In the genomic region with DNA sequence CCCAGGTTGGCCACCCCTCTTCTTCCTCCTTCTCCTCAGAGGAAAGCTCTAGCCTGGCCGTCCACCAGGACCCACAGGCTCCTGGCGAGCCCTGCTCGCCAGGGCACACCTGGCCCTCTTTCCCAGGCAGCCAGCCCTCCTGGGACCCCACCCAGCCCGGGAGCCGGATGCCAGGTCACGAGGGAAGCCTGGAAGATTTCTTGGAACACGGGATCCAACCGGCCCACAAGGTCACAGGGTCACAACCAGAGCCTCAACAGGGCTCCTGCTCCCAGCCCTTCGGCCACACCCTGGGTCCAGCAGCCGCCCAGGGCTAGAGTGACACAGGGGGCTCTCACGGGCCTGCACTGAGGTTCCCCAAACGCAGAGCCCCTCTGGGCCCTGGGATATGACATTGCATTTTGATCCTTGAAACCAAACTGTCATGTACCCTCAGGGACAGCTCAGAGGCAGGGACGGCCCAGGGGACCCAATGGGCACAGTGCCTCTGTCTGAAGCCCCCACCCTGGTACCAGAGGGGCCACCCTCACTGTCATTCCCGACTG, we compare ENCODE assay signal across 11 cellular contexts. TPM values are rescaled to one million over a fixed set of nuclear protein-coding genes. Genes with fewer than 3 reads are reported as not detected.
DNase-seq lines count a peak whose midpoint lies in the region; ATAC-seq and TF ChIP-seq lines count a peak whose summit lies in the region.
"Had no signal": no experiment of that assay in that cellular context is flagged by ENCODE, and none has a peak within 500 bp of the region (broad histone marks: within the 10 kb centered on the region; RNA-seq: fewer than 3 reads in every experiment).

No MANE protein-coding gene starts in this region.

- H2BK5ac ChIP-seq in H9 (ENCODE audit: insufficient read length, low read length) = no peak overlapping the region

- H3K4me1 ChIP-seq in DOHH2 (ENCODE audit: control insufficient read depth, low read length) = peaks cover 89% of the 10 kb centered on the region
- H3K4me1 ChIP-seq in RWPE2 (ENCODE audit: insufficient read depth, poor library complexity, severe bottlenecking) = peaks cover 46% of the 10 kb centered on the region
- peaks cover 0 to 90% of the 10 kb centered on the region in 2 donors for H3K4me1 ChIP-seq in right atrium auricular region
- peaks cover 85 to 93% (median 89%) of the 10 kb centered on the region in 4 donors for H3K4me1 ChIP-seq in stomach
- H3K4me1 ChIP-seq in H9 (ENCODE audit: insufficient read depth, low read length) = no peaks in the 10 kb centered on the region; the same call in 1 of the 2 replicates
- peaks cover 30% of the 10 kb centered on the region for H3K4me1 ChIP-seq in BE2C

- H3K9me3 ChIP-seq in DOHH2 (ENCODE audit: control insufficient read depth, insufficient read depth, low read length) (no peaks in the 10 kb centered on the region), RWPE2 (ENCODE audit: severe bottlenecking) (no peaks in the 10 kb centered on the region), right atrium auricular region (no peaks in the 10 kb centered on the region), stomach (no peaks in the 10 kb centered on the region), H9 (ENCODE audit: control insufficient read depth, low read depth, low read length) (no peaks in the 10 kb centered on the region), BE2C (no peaks in the 10 kb centered on the region)

- H2BK120ac ChIP-seq in H9 (ENCODE audit: low read depth, low read length, poor library complexity, severe bottlenecking) = no peak overlapping the region

- H3K4me1 Mint-ChIP-seq in H9 (peaks cover 12 to 21% of the 10 kb centered on the region in 2 experiments), progenitor cell of endocrine pancreas (ENCODE audit: low read depth) (peaks cover 7% of the 10 kb centered on the region), type B pancreatic cell (ENCODE audit: unreplicated experiment) (no peaks in the 10 kb centered on the region)

- H3K9me3 Mint-ChIP-seq in H9 (no peaks in the 10 kb centered on the region), progenitor cell of endocrine pancreas (ENCODE audit: low read depth) (no peaks in the 10 kb centered on the region), type B pancreatic cell (no peaks in the 10 kb centered on the region)
- H3K9me3 Mint-ChIP-seq: T-helper 2 cell treated with Interferon-gamma antibody and Interleukin-4, amounts not matched to agents 5 μg/mL and 100 μg/mL, for 36 hours had no signal

- peaks cover 86% of the 10 kb centered on the region for H3K79me2 ChIP-seq in DOHH2 (ENCODE audit: control insufficient read depth, low read length)
- peaks cover 11% of the 10 kb centered on the region; the same call in 1 of the 2 replicates for H3K79me2 ChIP-seq in H9 (ENCODE audit: insufficient read depth, low read length)

- H2AFZ ChIP-seq in H9 (ENCODE audit: low read length) = no peak overlapping the region

- H3K23ac ChIP-seq in H9 (ENCODE audit: insufficient read length, low read depth, low read length) = no peak overlapping the region

- no peak for TF ChIP-seq POLR2A in stomach (IDR thresholded peaks at IDR 0.05)

- H3K56ac ChIP-seq in H9 (ENCODE audit: insufficient read length, low read depth, low read length) = no peak overlapping the region

- no peak overlapping the region for H3K14ac ChIP-seq in H9 (ENCODE audit: insufficient read depth, low read length)

- H3K27me3 Mint-ChIP-seq in H9 (ENCODE audit: low read depth) = no peaks in the 10 kb centered on the region
- H3K27me3 Mint-ChIP-seq in progenitor cell of endocrine pancreas = no peaks in the 10 kb centered on the region
- no peaks in the 10 kb centered on the region for H3K27me3 Mint-ChIP-seq in type B pancreatic cell

- DNase-seq in RWPE2 (ENCODE audit: low spot score) = no peak
- DNase-seq in right atrium auricular region (ENCODE audit: low spot score) = no peak
- peak; percentile 92 for DNase-seq in stomach
- DNase-seq in H9 = no peak
- no peak for DNase-seq in BE2C
- DNase-seq in progenitor cell of endocrine pancreas (ENCODE audit: low spot score, unreplicated experiment) = no peak
- DNase-seq in type B pancreatic cell (ENCODE audit: extremely low spot score, unreplicated experiment) = no peak
- DNase-seq: NCI-H2171 treated with DMSO at 0.1 percent for 48 hours, small intestine had no signal

- H4K20me1 ChIP-seq in DOHH2 (ENCODE audit: control insufficient read depth, insufficient read depth, low read depth, low read length) (peaks cover 71% of the 10 kb centered on the region), H9 (ENCODE audit: control insufficient read depth, insufficient read depth, insufficient read length) (peaks cover 4% of the 10 kb centered on the region)

- H3K27ac Mint-ChIP-seq in H9 (no peak overlapping the region), progenitor cell of endocrine pancreas (no peak overlapping the region), type B pancreatic cell (no peak overlapping the region)

- no peak overlapping the region for H2AK5ac ChIP-seq in H9 (ENCODE audit: insufficient read length, low read length)

- WGBS in stomach, 5 donors = 28 to 65% (median 38%) methylated on average over 9 to 14 of the region's 14 CpGs
- no CpG with 5 or more reads among the region's 14 CpGs for WGBS in H9 (ENCODE audit: extremely low coverage, insufficient read length, low lambda C conversion rate)

- no peak overlapping the region for H4K5ac ChIP-seq in H9 (ENCODE audit: insufficient read length, low read depth, low read length)

- H3K36me3 ChIP-seq in DOHH2 (ENCODE audit: control insufficient read depth, low read length) = peaks cover 95% of the 10 kb centered on the region
- H3K36me3 ChIP-seq in RWPE2 (ENCODE audit: low read depth) = peaks cover 95% of the 10 kb centered on the region
- H3K36me3 ChIP-seq in right atrium auricular region = peaks cover 56% of the 10 kb centered on the region
- peaks cover 38 to 74% (median 70%) of the 10 kb centered on the region in 4 donors for H3K36me3 ChIP-seq in stomach
- peaks cover 45% of the 10 kb centered on the region for H3K36me3 ChIP-seq in BE2C

- H3K27me3 ChIP-seq in DOHH2 (ENCODE audit: control insufficient read depth, low read length) (no peaks in the 10 kb centered on the region), RWPE2 (ENCODE audit: insufficient read depth, poor library complexity, severe bottlenecking) (no peaks in the 10 kb centered on the region), right atrium auricular region (no peaks in the 10 kb centered on the region), stomach (no peaks in the 10 kb centered on the region), H9 (ENCODE audit: insufficient read depth, low read length) (no peaks in the 10 kb centered on the region), BE2C (no peaks in the 10 kb centered on the region)

- TF ChIP-seq EP300 in stomach (IDR thresholded peaks at IDR 0.05) = no peak

- no peak overlapping the region for H4K8ac ChIP-seq in H9 (replicated peaks; ENCODE audit: insufficient read length, low read depth, low read length)

- H3K23me2 ChIP-seq in H9 (ENCODE audit: insufficient read length, low read depth, low read length, poor library complexity, severe bottlenecking) = peaks cover 9% of the 10 kb centered on the region

- no peak overlapping the region for H2BK15ac ChIP-seq in H9 (ENCODE audit: low read depth, low read length)

- no peak overlapping the region for H3K4me3 Mint-ChIP-seq in H9
- H3K4me3 Mint-ChIP-seq in progenitor cell of endocrine pancreas (ENCODE audit: low read depth) = no peak overlapping the region
- no peak overlapping the region for H3K4me3 Mint-ChIP-seq in type B pancreatic cell
- H3K4me3 Mint-ChIP-seq: T-helper 2 cell treated with Interferon-gamma antibody and Interleukin-4, amounts not matched to agents 5 μg/mL and 100 μg/mL, for 36 hours had no signal

- no peak for ATAC-seq in RWPE2 (ENCODE audit: low read depth)

- intact Hi-C loops in stomach (cut with DNase I; ENCODE audit: low total_unique reads) = no loop called here

- H3K4me3 ChIP-seq in DOHH2 (ENCODE audit: low read length) = peak overlapping the region; percentile 37
- H3K4me3 ChIP-seq in RWPE2 (ENCODE audit: severe bottlenecking) = no peak overlapping the region
- H3K4me3 ChIP-seq in right atrium auricular region = no peak overlapping the region
- peak overlapping the region in 2 of 4 donors; percentile 0 to 27 for H3K4me3 ChIP-seq in stomach
- no peak overlapping the region for H3K4me3 ChIP-seq in BE2C (ENCODE audit: low read depth, low read length)

- no peak overlapping the region for H3T11ph ChIP-seq in H9 (ENCODE audit: low read length)

- H2BK20ac ChIP-seq in H9 (ENCODE audit: low read depth, low read length, poor library complexity, severe bottlenecking) = no peak overlapping the region

- H3K36me3 Mint-ChIP-seq in H9 (ENCODE audit: insufficient read depth in 1 of 3, low read depth in 3 of 3) (peaks cover 7 to 15% (median 13%) of the 10 kb centered on the region in 3 experiments), progenitor cell of endocrine pancreas (ENCODE audit: insufficient read depth) (peaks cover 7% of the 10 kb centered on the region), type B pancreatic cell (no peaks in the 10 kb centered on the region)

- H3K9ac ChIP-seq in H9 (ENCODE audit: extremely low read depth, insufficient read length, low read length) = no peak overlapping the region

- no peak overlapping the region for H4K91ac ChIP-seq in H9 (ENCODE audit: insufficient read length, low read depth, low read length)

- H3K79me1 ChIP-seq in H9 (ENCODE audit: insufficient read depth, low read depth, low read length, poor library complexity, severe bottlenecking) = peaks cover 7% of the 10 kb centered on the region

- H3K4ac ChIP-seq in H9 (ENCODE audit: low read depth, low read length) = no peak overlapping the region

- H3K18ac ChIP-seq in H9 (ENCODE audit: insufficient read length, low read depth, low read length) = no peak overlapping the region

- H3K9me2 ChIP-seq in DOHH2 (replicated peaks; ENCODE audit: control insufficient read depth, low read length) = no peaks in the 10 kb centered on the region

- H3K4me2 ChIP-seq in DOHH2 (ENCODE audit: low read length) (peak overlapping the region; percentile 98), H9 (ENCODE audit: insufficient read depth, insufficient read length, low read length) (no peak overlapping the region)

- no peak overlapping the region for H2BK12ac ChIP-seq in H9 (ENCODE audit: insufficient read length, low read depth, low read length)

- H3F3A ChIP-seq in DOHH2 (ENCODE audit: control insufficient read depth, insufficient read depth) = peaks cover 52% of the 10 kb centered on the region

- no peak for TF ChIP-seq CTCF in DOHH2 (IDR thresholded peaks at IDR 0.05; ENCODE audit: low read depth, low read length, poor library complexity, severe bottlenecking)
- no peak for TF ChIP-seq CTCF in RWPE2 (IDR thresholded peaks at IDR 0.05; ENCODE audit: poor library complexity, severe bottlenecking)
- TF ChIP-seq CTCF in right atrium auricular region (IDR thresholded peaks at IDR 0.05) = no peak
- TF ChIP-seq CTCF in stomach (IDR thresholded peaks at IDR 0.05) = no peak
- TF ChIP-seq CTCF in H9 (conservative IDR thresholded peaks at IDR 0.05) = no peak
- no peak for TF ChIP-seq CTCF in BE2C (IDR thresholded peaks at IDR 0.05; ENCODE audit: low read depth, low read length)
- no peak for TF ChIP-seq CTCF in progenitor cell of endocrine pancreas (IDR thresholded peaks at IDR 0.05; ENCODE audit: unreplicated experiment)
- no peak for TF ChIP-seq CTCF in type B pancreatic cell (conservative IDR thresholded peaks at IDR 0.05)

- H3K27ac ChIP-seq in DOHH2 (ENCODE audit: low read depth, low read length) (peak overlapping the region; percentile 23; the same call in 1 of the 2 replicates), RWPE2 (ENCODE audit: poor library complexity, severe bottlenecking) (peak overlapping the region; percentile 83), right atrium auricular region (peak overlapping the region; percentile 93 to 98), stomach (peak overlapping the region; percentile 71 to 100 (median 100)), H9 (ENCODE audit: insufficient read length, low read depth, low read length) (no peak overlapping the region)

RNA-seq across cellular contexts. Expression of gene MKNK2, which starts 5.5 kb away (rescaled TPM):
- total RNA-seq in right atrium auricular region (100 to 1,000 TPM in 1 of 2 donors, 10 to 100 TPM in 1; 90.3 to 107 TPM), stomach (100 to 1,000 TPM in 2 of 5 donors, 10 to 100 TPM in 3; 38.7 to 192 (median 83.9) TPM), H9 (2021) (153 and 154 TPM in 2 replicates), progenitor cell of endocrine pancreas (145 and 163 TPM in 2 replicates), type B pancreatic cell (ENCODE audit: low replicate concordance) (118 and 120 TPM in 2 replicates)
- polyA plus RNA-seq in stomach = 100 to 1,000 TPM; 102 to 164 (median 130) TPM
- polyA plus RNA-seq in BE2C (2012; ENCODE audit: insufficient read depth, insufficient read length, low read depth) = 117 TPM

RNA-seq across cellular contexts. Expression of gene BTBD2, which starts 30.1 kb away (rescaled TPM):
- total RNA-seq in right atrium auricular region (10 to 100 TPM; 54.8 to 55.9 TPM), stomach (10 to 100 TPM; 17.9 to 39.6 (median 33.3) TPM), H9 (2021) (110 and 113 TPM in 2 replicates), progenitor cell of endocrine pancreas (115 and 125 TPM in 2 replicates), type B pancreatic cell (ENCODE audit: low replicate concordance) (72.5 and 118 TPM in 2 replicates)
- polyA plus RNA-seq in stomach = 10 to 100 TPM; 39.9 to 50.2 (median 40.9) TPM
- polyA plus RNA-seq in BE2C (2012; ENCODE audit: insufficient read depth, insufficient read length, low read depth) = 80.0 TPM

RNA-seq across cellular contexts. Expression of gene MOB3A, which starts 50.6 kb away (rescaled TPM):
- total RNA-seq in right atrium auricular region = 10 to 100 TPM; 19.7 to 29.4 TPM
- 100 to 1,000 TPM in 2 of 5 donors, 10 to 100 TPM in 2, 1 to 10 TPM in 1; 9.9 to 181 (median 41.4) TPM for total RNA-seq in stomach
- 10 to 100 TPM; 12.6 to 17.4 (median 14.1) TPM for polyA plus RNA-seq in stomach
- 11.5 and 13.3 TPM in 2 replicates for total RNA-seq in H9 (2021)
- 9.7 TPM for polyA plus RNA-seq in BE2C (2012; ENCODE audit: insufficient read depth, insufficient read length, low read depth)
- 33.2 and 38.5 TPM in 2 replicates for total RNA-seq in progenitor cell of endocrine pancreas
- 34.6 and 37.8 TPM in 2 replicates for total RNA-seq in type B pancreatic cell (ENCODE audit: low replicate concordance)

RNA-seq across cellular contexts. Expression of gene IZUMO4, which starts 51.1 kb away (rescaled TPM):
- 1 to 10 TPM in 1 of 2 donors, under 1 TPM in 1; 0.67 to 1.4 TPM for total RNA-seq in right atrium auricular region
- total RNA-seq in stomach = 1 to 10 TPM in 2 of 5 donors, not detected in 3; 3.5 to 7.5 TPM
- 10 to 100 TPM in 1 of 3 donors, 1 to 10 TPM in 2; 8.1 to 22.3 (median 9.6) TPM for polyA plus RNA-seq in stomach
- total RNA-seq in H9 (2021) = 2.1 and 3.0 TPM in 2 replicates
- not detected for polyA plus RNA-seq in BE2C (2012; ENCODE audit: insufficient read depth, insufficient read length, low read depth)
- total RNA-seq in progenitor cell of endocrine pancreas = 15.9 and 16.5 TPM in 2 replicates
- total RNA-seq in type B pancreatic cell (ENCODE audit: low replicate concordance) = 4.9 and 7.4 TPM in 2 replicates
